Comparison of ENCODE assay signal across 8 cellular contexts in the genomic region with DNA sequence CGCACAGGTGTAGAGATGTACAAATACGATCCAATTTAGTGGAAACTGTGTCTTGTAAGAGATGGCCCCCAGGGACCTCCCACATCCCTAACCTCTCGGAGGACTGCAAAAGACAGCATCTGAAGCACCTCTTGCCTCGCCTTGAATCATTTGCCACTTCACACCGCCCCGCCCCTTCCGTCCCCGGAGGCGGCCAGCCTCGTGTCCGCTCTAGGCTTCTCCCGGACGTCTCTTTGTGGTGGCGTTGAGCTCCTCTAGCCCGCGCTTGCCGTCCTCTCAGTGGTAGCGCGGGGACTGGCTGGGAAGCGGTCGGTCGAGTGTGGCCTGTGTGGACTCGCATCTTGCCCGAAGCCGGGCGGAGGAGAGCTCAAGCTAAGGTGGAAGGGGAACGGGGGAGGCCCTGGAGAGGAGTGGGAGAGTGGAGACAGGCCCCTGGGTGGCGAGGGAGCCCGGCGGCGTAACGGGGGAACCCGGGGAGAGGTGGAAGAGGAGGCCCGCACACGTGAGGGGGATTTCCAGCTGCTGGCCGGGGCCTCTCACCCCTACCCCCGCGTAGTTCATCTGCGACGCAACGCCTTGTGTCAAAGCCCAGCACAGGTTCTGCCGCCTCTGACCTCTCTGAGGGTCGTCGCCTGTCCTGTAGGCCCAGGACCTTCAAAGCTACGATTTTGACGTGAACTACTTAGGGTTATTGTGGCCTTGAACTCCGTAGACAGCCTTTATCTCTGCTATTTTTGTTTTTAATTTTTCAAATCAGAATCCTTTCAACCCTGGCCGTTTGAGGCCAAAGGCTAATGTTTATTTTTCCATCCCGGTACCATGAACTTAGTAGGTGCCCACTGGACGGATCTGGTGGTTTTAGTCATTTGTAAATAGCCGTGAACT. TPM values are rescaled to one million over a fixed set of nuclear protein-coding genes. Genes with fewer than 3 reads are reported as not detected.
DNase-seq lines count a peak whose midpoint lies in the region; ATAC-seq and TF ChIP-seq lines count a peak whose summit lies in the region.

ARL14EP (plus strand) TSS at position 279 of the 885 bp plus-strand sequence. CDS start 7,845 bp downstream, outside the sequence.

- no peaks in the 10 kb centered on the region for H3K9me3 Mint-ChIP-seq in activated CD4-positive, alpha-beta memory T cell treated with anti-CD3 and anti-CD28 coated beads, Interleukin-2, amount 10 ng/mL, durations not matched to agents 7 days and 5 days

- peak in 1 of 2 donors; percentile 77 for TF ChIP-seq POLR2A in lower leg skin (IDR thresholded peaks at IDR 0.05)

- H3K9me3 ChIP-seq in duodenal mucosa (ENCODE audit: control insufficient read depth in 1 of 2, low read length in 2 of 2), result no peaks in the 10 kb centered on the region

- DNase-seq in CD1c-positive myeloid dendritic cell (ENCODE audit: extremely low spot score), result peak; percentile 92
- DNase-seq in NCI-H82 treated with DMSO at 0.1 percent for 48 hours (lab: John Stamatoyannopoulos, UW; ENCODE audit: unreplicated experiment), result peak; percentile 70
- DNase-seq in activated CD4-positive, alpha-beta memory T cell treated with anti-CD3 and anti-CD28 coated beads, Interleukin-2, amount 10 ng/mL, durations not matched to agents 7 days and 5 days, result peak; percentile 91
- peak; percentile 93 to 98 for DNase-seq in lower leg skin (ENCODE audit: low spot score in 2 of 2)
- DNase-seq in stimulated activated CD4-positive, alpha-beta T cell treated with anti-CD3 and anti-CD28 coated beads, Interleukin-4, amount 100 ng/mL, for 48 hours (ENCODE audit: low read depth in 2 of 2), result peak; percentile 75 to 87

- peaks cover 22% of the 10 kb centered on the region for H3K36me3 Mint-ChIP-seq in activated CD4-positive, alpha-beta memory T cell treated with anti-CD3 and anti-CD28 coated beads, Interleukin-2, amount 10 ng/mL, durations not matched to agents 7 days and 5 days (ENCODE audit: low read depth)

- intact Hi-C loops in lower leg skin (cut with DNase I; ENCODE audit: low total_unique reads), result no loop called here

- CTCF ChIA-PET in activated CD4-positive, alpha-beta memory T cell treated with anti-CD3 and anti-CD28 coated beads, Interleukin-2, amount 10 ng/mL, durations not matched to agents 7 days and 5 days (lab: Charles Lee), result interaction anchor here (1.1 to 4.7 kb wide), 2 partner anchors 11 to 22 kb away, joined by 4 to 29 read pairs; no protein-coding TSS in a partner anchor

- H3K36me3 ChIP-seq in duodenal mucosa (ENCODE audit: control insufficient read depth in 1 of 2, insufficient read depth in 2 of 2, low read length in 2 of 2), result no peaks in the 10 kb centered on the region

- H3K4me3 Mint-ChIP-seq in activated CD4-positive, alpha-beta memory T cell treated with anti-CD3 and anti-CD28 coated beads, Interleukin-2, amount 10 ng/mL, durations not matched to agents 7 days and 5 days, result peak within 1 kb of the TSS; percentile 99

- WGBS in lower leg skin, 2 donors, result 0 to 1% methylated on average over 43 to 49 of the region's 51 CpGs

- H3K4me1 Mint-ChIP-seq in activated CD4-positive, alpha-beta memory T cell treated with anti-CD3 and anti-CD28 coated beads, Interleukin-2, amount 10 ng/mL, durations not matched to agents 7 days and 5 days, result peaks cover 49% of the 10 kb centered on the region

- H3K27me3 Mint-ChIP-seq in activated CD4-positive, alpha-beta memory T cell treated with anti-CD3 and anti-CD28 coated beads, Interleukin-2, amount 10 ng/mL, durations not matched to agents 7 days and 5 days, result no peaks in the 10 kb centered on the region

- peak within 1 kb of the TSS; percentile 96 for H3K27ac Mint-ChIP-seq in activated CD4-positive, alpha-beta memory T cell treated with anti-CD3 and anti-CD28 coated beads, Interleukin-2, amount 10 ng/mL, durations not matched to agents 7 days and 5 days

- H3K4me3 ChIP-seq in duodenal mucosa (ENCODE audit: low read depth in 1 of 2, low read length in 2 of 2) (peak within 1 kb of the TSS; percentile 92 to 96), lower leg skin (ENCODE audit: low read depth, poor library complexity, severe bottlenecking) (peak within 1 kb of the TSS; percentile 68)

- POLR2A ChIA-PET in activated CD4-positive, alpha-beta memory T cell treated with anti-CD3 and anti-CD28 coated beads, Interleukin-2, amount 10 ng/mL, durations not matched to agents 7 days and 5 days (lab: Charles Lee), result interaction anchor here (0.6 to 2.1 kb wide), 9 partner anchors 9 to 128 kb away, joined by 3 to 14 read pairs (median 3); no protein-coding TSS in a partner anchor

- peaks cover 5 to 19% of the 10 kb centered on the region in 2 donors for H3K4me1 ChIP-seq in duodenal mucosa (ENCODE audit: control insufficient read depth in 1 of 2, insufficient read depth in 2 of 2, low read length in 2 of 2)

- peak; percentile 98 for ATAC-seq in GM19438 (IDR thresholded peaks at IDR 0.05; ENCODE audit: low read depth, unreplicated experiment)
- ATAC-seq in HG03575 (IDR thresholded peaks at IDR 0.05; ENCODE audit: extremely low read depth, insufficient number of reproducible peaks, low FRiP score, unreplicated experiment), result peak; percentile 85

- TF ChIP-seq CTCF in lower leg skin (IDR thresholded peaks at IDR 0.05), result no peak

- peaks cover 0 to 11% of the 10 kb centered on the region in 2 donors for H3K27me3 ChIP-seq in duodenal mucosa (ENCODE audit: control insufficient read depth in 1 of 2, insufficient read depth in 2 of 2, low read length in 2 of 2)

- peak within 1 kb of the TSS; percentile 85 to 94 for H3K9ac ChIP-seq in duodenal mucosa (ENCODE audit: low read depth in 1 of 2, low read length in 2 of 2)

- peak within 1 kb of the TSS; percentile 66 for H3K27ac ChIP-seq in duodenal mucosa (ENCODE audit: low read depth, low read length)

RNA-seq across cellular contexts. Expression of gene ARL14EP, which starts in this region (rescaled TPM):
- 10 to 100 TPM; 36.0 to 39.9 TPM for total RNA-seq in activated CD4-positive, alpha-beta memory T cell treated with anti-CD3 and anti-CD28 coated beads, Interleukin-2, amount 10 ng/mL, durations not matched to agents 7 days and 5 days
- 10 to 100 TPM; 10.8 to 17.2 (median 14.6) TPM for total RNA-seq in lower leg skin

Comparison
In these comparisons a context has a peak if more than half of its experiments do, and no peak if none do; other contexts are left out.
1. Peak in every context shown above with its lines: DNase-seq, ATAC-seq, H3K4me3 ChIP-seq and H3K27ac ChIP-seq.